12 cellular contexts compared by ENCODE assay signal in genomic region chr5:150036513-150036912, GRCh38. TPM values are rescaled to one million over a fixed set of nuclear protein-coding genes. Genes with fewer than 3 reads are reported as not detected.
A peak's percentile ranks its signal among the peaks of the same experiment; 100 is the strongest.
DNase-seq lines count a peak whose midpoint lies in the region; ATAC-seq, FAIRE-seq and TF ChIP-seq lines count a peak whose summit lies in the region.
"Had no signal": no experiment of that assay in that cellular context is flagged by ENCODE, and none has a peak within 500 bp of the region (broad histone marks: within the 10 kb centered on the region; RNA-seq: fewer than 3 reads in every experiment).

No MANE protein-coding gene starts in this region.

- H3K9me3 ChIP-seq in SJSA1 (replicated peaks) = no peaks in the 10 kb centered on the region
- H3K9me3 ChIP-seq in psoas muscle = no peaks in the 10 kb centered on the region

- H3K4me3 ChIP-seq in SJSA1 (no peak overlapping the region), fibroblast of the aortic adventitia (ENCODE audit: low read depth, low read length) (no peak overlapping the region), psoas muscle (no peak overlapping the region)

- peak; percentile 98 for DNase-seq in EH (ENCODE audit: low read depth)
- DNase-seq in SJSA1 (ENCODE audit: low read depth in 1 of 2, low spot score in 2 of 2) = peak; percentile 93 to 97
- DNase-seq in fibroblast of the aortic adventitia (ENCODE audit: low read depth) = peak; percentile 94
- DNase-seq in psoas muscle = peak; percentile 76 to 87
- no peak for DNase-seq in GDM1 (lab: John Stamatoyannopoulos, UW)
- DNase-seq in D721Med (ENCODE audit: insufficient read length, low spot score) = no peak
- no peak for DNase-seq in caudate nucleus (lab: John Stamatoyannopoulos, UW)
- DNase-seq: activated CD4-positive, alpha-beta T cell treated with anti-CD3 and anti-CD28 coated beads, Interleukin-2, amount 50 U/mL, for 4 hours; DMS153; glutamatergic neuron; naive B cell had no signal

- no peak for TF ChIP-seq CTCF in fibroblast of the aortic adventitia (IDR thresholded peaks at IDR 0.05; ENCODE audit: insufficient read depth, low read length)
- TF ChIP-seq CTCF in psoas muscle (IDR thresholded peaks at IDR 0.05) = no peak
- TF ChIP-seq CTCF in D721Med (IDR thresholded peaks at IDR 0.05; ENCODE audit: insufficient read depth, missing control alignments) = no peak

- 40 to 62% (median 57%) methylated on average over 9 of the region's 9 CpGs for whole genome bisulfite sequencing in psoas muscle, 3 donors

- intact Hi-C loops in psoas muscle (cut with DNase I) = no loop called here

- H3K4me1 ChIP-seq in SJSA1 (replicated peaks) = peaks cover 20% of the 10 kb centered on the region
- H3K4me1 ChIP-seq in psoas muscle = peaks cover 17% of the 10 kb centered on the region

- H3K27me3 ChIP-seq in SJSA1 (replicated peaks) = no peaks in the 10 kb centered on the region
- H3K27me3 ChIP-seq in psoas muscle (ENCODE audit: insufficient read depth in 3 of 3, low read length in 2 of 3) = no peaks in the 10 kb centered on the region

- H3K36me3 ChIP-seq in SJSA1 (peaks cover 97% of the 10 kb centered on the region), psoas muscle (ENCODE audit: insufficient read depth in 1 of 2, low read depth in 1 of 2) (peaks cover 49 to 95% of the 10 kb centered on the region in 2 donors)

- H3K27ac ChIP-seq in SJSA1 = peak overlapping the region; percentile 53
- H3K27ac ChIP-seq in psoas muscle = peak overlapping the region; percentile 77
- H3K27ac ChIP-seq in caudate nucleus (ENCODE audit: low read depth, low read length) = no peak overlapping the region

- no peak for FAIRE-seq in D721Med (lab: Jason Lieb, UNC)

- ATAC-seq in psoas muscle = peak; percentile 98 to 99 (median 99)
- no peak for ATAC-seq in HG03095 (IDR thresholded peaks at IDR 0.05; ENCODE audit: unreplicated experiment)

RNA-seq across cellular contexts. Expression of gene HMGXB3, which starts 36.0 kb away (rescaled TPM):
- 46.6 and 65.8 TPM in 2 replicates for total RNA-seq in SJSA1 (2014; rRNA removed; shearing (Covaris generic))
- total RNA-seq in fibroblast of the aortic adventitia (ENCODE audit: low replicate concordance) (35.4 and 108 TPM in 2 replicates), psoas muscle (10 to 100 TPM; 12.6 to 23.2 (median 17.9) TPM)
- polyA plus RNA-seq in psoas muscle = 10 to 100 TPM in 2 of 3 donors, 1 to 10 TPM in 1; 8.6 to 22.6 (median 15.4) TPM

RNA-seq across cellular contexts. Expression of gene TIGD6, which starts 36.1 kb away (rescaled TPM):
- 5.3 and 10.0 TPM in 2 replicates for total RNA-seq in SJSA1 (2014; rRNA removed; shearing (Covaris generic))
- 5.7 and 7.3 TPM in 2 replicates for total RNA-seq in fibroblast of the aortic adventitia (ENCODE audit: low replicate concordance)
- total RNA-seq in psoas muscle = 1 to 10 TPM; 1.9 to 4.2 (median 2.9) TPM
- 1 to 10 TPM; 1.4 to 7.8 (median 2.4) TPM for polyA plus RNA-seq in psoas muscle

RNA-seq across cellular contexts. Expression of gene CSF1R, which starts 49.8 kb away (rescaled TPM):
- total RNA-seq in SJSA1 (2014; rRNA removed; shearing (Covaris generic)) = 1.2 TPM in 1 of 2 replicates, not detected in the other
- total RNA-seq in fibroblast of the aortic adventitia (ENCODE audit: low replicate concordance) = under 0.01 and 0.16 TPM in 2 replicates
- 10 to 100 TPM in 2 of 4 donors, 1 to 10 TPM in 2; 4.2 to 20.0 (median 10.7) TPM for total RNA-seq in psoas muscle
- polyA plus RNA-seq in psoas muscle = 1 to 10 TPM; 1.2 to 1.6 (median 1.3) TPM

Comparison
In these comparisons a context has a peak if more than half of its experiments do, and no peak if none do; other contexts are left out.
1. DNase-seq: peak in EH (single experiment), SJSA1 (2 of 2), fibroblast of the aortic adventitia (single experiment) and psoas muscle (2 of 2); none in GDM1 (single experiment), D721Med (single experiment) and caudate nucleus (0 of 61).